ENCODE assay signal across 8 cellular contexts in the genomic region with DNA sequence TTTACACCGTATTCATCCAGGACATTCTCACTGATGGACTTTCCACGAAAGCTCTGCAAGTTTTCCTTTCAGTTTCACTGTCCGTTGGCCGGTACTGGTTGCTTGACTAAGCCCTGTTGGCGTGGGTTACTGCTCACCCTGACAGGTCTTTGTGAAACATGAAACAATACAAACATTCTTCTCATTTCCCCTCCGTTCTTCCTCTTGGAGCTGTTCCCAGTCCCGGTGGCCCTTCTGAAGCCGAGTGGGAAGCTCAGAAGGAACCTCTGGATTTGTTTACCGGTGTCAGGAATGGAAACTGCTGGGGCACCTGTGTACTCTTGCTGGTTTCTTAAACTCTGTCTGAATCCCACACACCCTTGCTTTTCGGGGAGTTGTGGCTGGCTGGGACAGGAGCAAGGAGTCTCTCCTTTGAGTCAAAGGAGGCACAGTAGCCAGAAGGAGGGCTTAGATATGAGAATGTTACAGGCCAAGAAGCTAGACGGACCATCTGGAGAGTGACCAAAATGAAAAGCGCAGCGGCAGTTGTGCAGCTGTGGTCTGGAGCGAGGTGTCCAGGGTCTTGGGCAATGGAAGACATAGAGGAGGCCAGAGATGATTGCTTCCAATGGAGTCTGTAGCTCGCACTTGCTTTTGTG. TPM values are rescaled to one million over a fixed set of nuclear protein-coding genes. Genes with fewer than 3 reads are reported as not detected.
DNase-seq lines count a peak whose midpoint lies in the region; ATAC-seq and TF ChIP-seq lines count a peak whose summit lies in the region.

No MANE protein-coding gene starts in this region.

- peak overlapping the region; percentile 34 for H3K4me3 ChIP-seq in AG09309 (ENCODE audit: control insufficient read depth, low read depth, low read length)

- no peaks in the 10 kb centered on the region for H3K36me3 Mint-ChIP-seq in T-cell
- H3K36me3 Mint-ChIP-seq in osteocyte (ENCODE audit: unreplicated experiment), result no peaks in the 10 kb centered on the region

- H3K27ac Mint-ChIP-seq in T-cell (no peak overlapping the region), osteocyte (ENCODE audit: unreplicated experiment) (peak overlapping the region; percentile 84)

- CTCF ChIA-PET in T-cell (lab: Charles Lee), result interaction anchor here (0.5 to 0.8 kb wide), 5 partner anchors 29 to 225 kb away, joined by 3 to 10 read pairs (median 3); no protein-coding TSS in a partner anchor

- no peaks in the 10 kb centered on the region for H3K9me3 Mint-ChIP-seq in T-cell
- no peaks in the 10 kb centered on the region for H3K9me3 Mint-ChIP-seq in osteocyte (ENCODE audit: unreplicated experiment)

- TF ChIP-seq CTCF in AG09309 (IDR thresholded peaks at IDR 0.05; ENCODE audit: control insufficient read depth, insufficient read depth, low read depth, low read length, missing control alignments) (no peak), osteocyte (IDR thresholded peaks at IDR 0.05) (no peak)

- DNase-seq in AG09309 (ENCODE audit: low read depth), result peak; percentile 24
- DNase-seq in T-cell, result peak in 1 of 34 experiments; percentile 10
- DNase-seq in fibroblast of the conjunctiva (ENCODE audit: low read depth), result peak; percentile 43
- DNase-seq in osteocyte (ENCODE audit: extremely low spot score, unreplicated experiment), result no peak
- DNase-seq in middle frontal gyrus (ENCODE audit: extremely low spot score, low spot score), result no peak
- DNase-seq in NCI-H2081 treated with DMSO at 0.1 percent for 48 hours (lab: John Stamatoyannopoulos, UW), result no peak

- H3K4me3 Mint-ChIP-seq in T-cell, result peak overlapping the region; percentile 51 to 72 (median 56)
- peak overlapping the region; percentile 62 for H3K4me3 Mint-ChIP-seq in osteocyte (ENCODE audit: unreplicated experiment)

- POLR2A ChIA-PET in T-cell (lab: Charles Lee), result interaction anchor here in 1 of 2 donors (0.7 kb wide), 1 partner anchor 394 kb away, joined by 8 read pairs; no protein-coding TSS in a partner anchor

- H3K4me1 Mint-ChIP-seq in T-cell (peaks cover 5 to 10% (median 5%) of the 10 kb centered on the region in 3 donors), osteocyte (ENCODE audit: unreplicated experiment) (peaks cover 18% of the 10 kb centered on the region)

- ATAC-seq in GM18508 (IDR thresholded peaks at IDR 0.05; ENCODE audit: insufficient read depth, unreplicated experiment) (peak; percentile 41), HG03378 (IDR thresholded peaks at IDR 0.05; ENCODE audit: unreplicated experiment) (peak; percentile 60), T-cell (replicated peaks in 1 of 4) (no peak)

- H3K27me3 Mint-ChIP-seq in T-cell, result peaks cover 8 to 9% of the 10 kb centered on the region in 2 donors
- peaks cover 14% of the 10 kb centered on the region for H3K27me3 Mint-ChIP-seq in osteocyte (ENCODE audit: unreplicated experiment)

RNA-seq across cellular contexts. Expression of gene LYZL2, which starts 45.7 kb away (rescaled TPM):
- total RNA-seq in T-cell, result not detected
- total RNA-seq in osteocyte, result not detected in 2 replicates

Comparison
In these comparisons a context has a peak if more than half of its experiments do, and no peak if none do; other contexts are left out.
1. DNase-seq: peak in AG09309 (single experiment) and fibroblast of the conjunctiva (single experiment); none in osteocyte (single experiment), middle frontal gyrus (single experiment) and NCI-H2081 treated with DMSO at 0.1 percent for 48 hours (single experiment).
2. ATAC-seq: peak in GM18508 (single experiment) and HG03378 (single experiment); none in T-cell (0 of 4).